In genomic region chr5:4661851-4662250, GRCh38 we compare ENCODE assay signal across 23 cellular contexts.
"Had no signal": no experiment of that assay in that cellular context is flagged by ENCODE, and none has a peak within 500 bp of the region (broad histone marks: within the 10 kb centered on the region; RNA-seq: fewer than 3 reads in every experiment).

No MANE protein-coding gene starts in this region.

- H3K4me3 Mint-ChIP-seq: activated CD4-positive, alpha-beta memory T cell treated with anti-CD3 and anti-CD28 coated beads for 36 hours; activated naive CD8-positive, alpha-beta T cell treated with anti-CD3 and anti-CD28 coated beads, Interleukin-2, amount 50 U/mL, for 24 hours; activated T-cell treated with anti-CD3 and anti-CD28 coated beads, Interleukin-2, amount 50 U/mL, for 72 hours; nephron progenitor cell; stimulated activated memory B cell treated with anti-CD40 and anti-IgM and Interleukin-4, amounts not matched to agents 10 μg/mL and 1 μg/mL and 100 μg/mL, for 72 hours had no signal

- DNase-seq: activated CD4-positive, alpha-beta memory T cell treated with anti-CD3 and anti-CD28 coated beads for 36 hours; activated CD4-positive, alpha-beta T cell treated with anti-CD3 and anti-CD28 coated beads for 48 hours; activated effector memory CD4-positive, alpha-beta T cell treated with anti-CD3 and anti-CD28 coated beads, Interleukin-2, amount 50 U/mL, for 16 hours; activated naive CD4-positive, alpha-beta T cell treated with anti-CD3 and anti-CD28 coated beads, Interleukin-2, amount 50 U/mL, for 16 hours; activated naive CD8-positive, alpha-beta T cell treated with anti-CD3 and anti-CD28 coated beads, Interleukin-2, amount 50 U/mL, for 24 hours; activated T-cell treated with anti-CD3 and anti-CD28 coated beads, Interleukin-2, amount 50 U/mL, for 72 hours; anterior cingulate cortex; central memory CD4-positive, alpha-beta T cell; dermis blood vessel endothelial cell; effector CD8-positive, alpha-beta T cell; heart left ventricle; islet precursor cell; mesenchymal stem cell; nephron progenitor cell; occipital lobe; small intestine; stimulated activated CD4-positive, alpha-beta T cell treated with anti-CD3 and anti-CD28 coated beads, Interleukin-2, amount 100 ng/mL, for 24 hours; stomach; transverse colon; uterus had no signal

- H3K27me3 Mint-ChIP-seq: activated CD4-positive, alpha-beta memory T cell treated with anti-CD3 and anti-CD28 coated beads for 36 hours; activated naive CD8-positive, alpha-beta T cell treated with anti-CD3 and anti-CD28 coated beads, Interleukin-2, amount 50 U/mL, for 24 hours; stimulated activated memory B cell treated with anti-CD40 and anti-IgM and Interleukin-4, amounts not matched to agents 10 μg/mL and 1 μg/mL and 100 μg/mL, for 72 hours had no signal

- H3K36me3 Mint-ChIP-seq: activated CD4-positive, alpha-beta memory T cell treated with anti-CD3 and anti-CD28 coated beads for 36 hours; stimulated activated memory B cell treated with anti-CD40 and anti-IgM and Interleukin-4, amounts not matched to agents 10 μg/mL and 1 μg/mL and 100 μg/mL, for 72 hours had no signal

- H3K4me1 Mint-ChIP-seq: activated naive CD8-positive, alpha-beta T cell treated with anti-CD3 and anti-CD28 coated beads, Interleukin-2, amount 50 U/mL, for 24 hours; stimulated activated memory B cell treated with anti-CD40 and anti-IgM and Interleukin-4, amounts not matched to agents 10 μg/mL and 1 μg/mL and 100 μg/mL, for 72 hours had no signal

- ATAC-seq: activated naive CD8-positive, alpha-beta T cell treated with anti-CD3 and anti-CD28 coated beads, Interleukin-2, amount 50 U/mL, for 24 hours; activated T-cell treated with anti-CD3 and anti-CD28 coated beads, Interleukin-2, amount 50 U/mL, for 72 hours; gastroesophageal sphincter; heart left ventricle; sciatic nerve; stimulated activated memory B cell treated with anti-CD40 and anti-IgM and Interleukin-4, amounts not matched to agents 10 μg/mL and 1 μg/mL and 100 μg/mL, for 72 hours had no signal

- H3K27ac Mint-ChIP-seq: activated CD4-positive, alpha-beta memory T cell treated with anti-CD3 and anti-CD28 coated beads for 36 hours; activated naive CD8-positive, alpha-beta T cell treated with anti-CD3 and anti-CD28 coated beads, Interleukin-2, amount 50 U/mL, for 24 hours; activated T-cell treated with anti-CD3 and anti-CD28 coated beads, Interleukin-2, amount 50 U/mL, for 72 hours; nephron progenitor cell; stimulated activated memory B cell treated with anti-CD40 and anti-IgM and Interleukin-4, amounts not matched to agents 10 μg/mL and 1 μg/mL and 100 μg/mL, for 72 hours had no signal
